ENCODE assay signal across 10 cellular contexts in genomic region chr7:103832438-103832837, GRCh38.
"Had no signal": no experiment of that assay in that cellular context is flagged by ENCODE, and none has a peak within 500 bp of the region (broad histone marks: within the 10 kb centered on the region; RNA-seq: fewer than 3 reads in every experiment).

No MANE protein-coding gene starts in this region.

- DNase-seq: GM23248, GOT3, H7, HFFc6, IMR-90, KBM-7 had no signal

- H2AFZ ChIP-seq: GM23248 had no signal

- H3K9ac ChIP-seq: GM23248, KMS-11 had no signal

- H3K4me2 ChIP-seq: KMS-11 had no signal

- H3K27ac ChIP-seq: GM23248, HL-60, KMS-11 had no signal

- ATAC-seq: HCT116 had no signal

- H3K4me1 ChIP-seq: HAP-1 had no signal

- H3K36me3 ChIP-seq: HAP-1 had no signal

- H3K4me3 ChIP-seq: GM23248, HAP-1 had no signal

- H3K9me3 ChIP-seq: HAP-1 had no signal
